17 cellular contexts compared by ENCODE assay signal in the genomic region with DNA sequence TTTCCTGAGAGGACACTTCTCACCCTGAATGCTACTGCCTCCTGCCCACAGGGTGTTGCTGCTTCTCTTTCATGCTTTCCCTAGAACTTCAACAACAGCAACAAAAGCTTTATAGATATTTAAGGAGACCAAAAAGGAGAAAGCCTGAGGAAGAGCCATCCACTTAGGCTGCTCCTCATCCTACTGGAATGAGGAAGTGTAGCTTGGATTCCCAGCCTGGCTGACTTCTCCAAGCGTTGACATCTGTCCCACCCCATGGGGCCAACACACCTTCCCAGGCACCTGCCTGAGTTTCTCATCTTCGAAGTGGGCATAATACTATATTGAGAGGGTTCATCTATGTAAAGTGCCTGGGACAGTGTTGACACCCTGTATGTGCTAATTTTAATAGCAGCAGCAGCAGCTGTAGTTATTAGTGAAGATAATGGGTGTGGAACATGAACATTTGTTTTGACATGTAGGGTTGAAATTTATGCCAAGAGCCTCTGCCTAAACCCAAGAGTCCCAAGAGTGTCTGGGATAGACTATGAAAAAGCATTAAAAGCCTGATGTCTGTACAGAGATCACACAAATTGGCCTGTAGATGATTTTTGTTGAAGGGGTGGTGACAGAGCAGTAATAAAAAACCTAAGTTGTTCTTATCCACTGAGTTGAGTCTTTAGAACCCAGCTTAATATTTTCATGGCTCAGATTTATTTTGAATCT.
A peak's percentile ranks its signal among the peaks of the same experiment; 100 is the strongest.
DNase-seq lines count a peak whose midpoint lies in the region; ATAC-seq and TF ChIP-seq lines count a peak whose summit lies in the region.
"Had no signal": no experiment of that assay in that cellular context is flagged by ENCODE, and none has a peak within 500 bp of the region (broad histone marks: within the 10 kb centered on the region; RNA-seq: fewer than 3 reads in every experiment).

No MANE protein-coding gene starts in this region.

- TF ChIP-seq CTCF in right atrium auricular region (IDR thresholded peaks at IDR 0.05) (no peak), ascending aorta (IDR thresholded peaks at IDR 0.05) (no peak)

- H3K27ac ChIP-seq in right atrium auricular region (peak overlapping the region in 1 of 2 donors; percentile 48), ascending aorta (no peak overlapping the region)
- H3K27ac ChIP-seq: A549, PC-9, SJSA1 had no signal

- H3K4me1 ChIP-seq in right atrium auricular region (peaks cover 0 to 16% of the 10 kb centered on the region in 2 donors), ascending aorta (peaks cover 0 to 7% of the 10 kb centered on the region in 2 donors)
- H3K4me1 ChIP-seq: SJSA1 had no signal

- DNase-seq in Right ventricle myocardium superior (no peak), right atrium auricular region (ENCODE audit: low spot score) (no peak), kidney tubule cell (ENCODE audit: low spot score) (peak; percentile 28), ascending aorta (ENCODE audit: low spot score in 2 of 2) (no peak), T-helper 1 cell (no peak)
- DNase-seq: CD4-positive, alpha-beta memory T cell; DMS53; H7; HFFc6; NCI-H1436 treated with DMSO at 0.1 percent for 48 hours; NCI-H2081; PC-9 had no signal

- H3K27me3 ChIP-seq in right atrium auricular region: no peaks in the 10 kb centered on the region
- no peaks in the 10 kb centered on the region for H3K27me3 ChIP-seq in ascending aorta
- H3K27me3 ChIP-seq: SJSA1 had no signal

- H3K36me3 ChIP-seq in right atrium auricular region (no peaks in the 10 kb centered on the region), ascending aorta (no peaks in the 10 kb centered on the region)
- H3K36me3 ChIP-seq: SJSA1 had no signal

- H3K4me3 ChIP-seq in right atrium auricular region: no peak overlapping the region
- H3K4me3 ChIP-seq in ascending aorta: no peak overlapping the region
- H3K4me3 ChIP-seq: A549, PC-9, SJSA1 had no signal

- ATAC-seq in Right ventricle myocardium superior (ENCODE audit: poor library complexity) (peak; percentile 43), esophagus mucosa (peak; percentile 23), HG02885 (IDR thresholded peaks at IDR 0.05; ENCODE audit: poor library complexity, unreplicated experiment) (no peak), GM19023 (IDR thresholded peaks at IDR 0.05; ENCODE audit: unreplicated experiment) (no peak)
- ATAC-seq: A549 had no signal

- intact Hi-C loops in Right ventricle myocardium superior (cut with DNase I): no loop called here
- intact Hi-C loops in ascending aorta (cut with DNase I): loop anchor here (5.0 kb wide), 2 partner anchors 40 to 75 kb away; no protein-coding TSS in a partner anchor

- H3K9me3 ChIP-seq in right atrium auricular region (no peaks in the 10 kb centered on the region), ascending aorta (no peaks in the 10 kb centered on the region)
- H3K9me3 ChIP-seq: A549, SJSA1 had no signal

Comparison
In these comparisons a context has a peak if more than half of its experiments do, and no peak if none do; other contexts are left out.
1. ATAC-seq: peak in Right ventricle myocardium superior (single experiment) and esophagus mucosa (single experiment); none in HG02885 (single experiment) and GM19023 (single experiment).